ENCODE assay signal across 1 cellular context in the genomic region with DNA sequence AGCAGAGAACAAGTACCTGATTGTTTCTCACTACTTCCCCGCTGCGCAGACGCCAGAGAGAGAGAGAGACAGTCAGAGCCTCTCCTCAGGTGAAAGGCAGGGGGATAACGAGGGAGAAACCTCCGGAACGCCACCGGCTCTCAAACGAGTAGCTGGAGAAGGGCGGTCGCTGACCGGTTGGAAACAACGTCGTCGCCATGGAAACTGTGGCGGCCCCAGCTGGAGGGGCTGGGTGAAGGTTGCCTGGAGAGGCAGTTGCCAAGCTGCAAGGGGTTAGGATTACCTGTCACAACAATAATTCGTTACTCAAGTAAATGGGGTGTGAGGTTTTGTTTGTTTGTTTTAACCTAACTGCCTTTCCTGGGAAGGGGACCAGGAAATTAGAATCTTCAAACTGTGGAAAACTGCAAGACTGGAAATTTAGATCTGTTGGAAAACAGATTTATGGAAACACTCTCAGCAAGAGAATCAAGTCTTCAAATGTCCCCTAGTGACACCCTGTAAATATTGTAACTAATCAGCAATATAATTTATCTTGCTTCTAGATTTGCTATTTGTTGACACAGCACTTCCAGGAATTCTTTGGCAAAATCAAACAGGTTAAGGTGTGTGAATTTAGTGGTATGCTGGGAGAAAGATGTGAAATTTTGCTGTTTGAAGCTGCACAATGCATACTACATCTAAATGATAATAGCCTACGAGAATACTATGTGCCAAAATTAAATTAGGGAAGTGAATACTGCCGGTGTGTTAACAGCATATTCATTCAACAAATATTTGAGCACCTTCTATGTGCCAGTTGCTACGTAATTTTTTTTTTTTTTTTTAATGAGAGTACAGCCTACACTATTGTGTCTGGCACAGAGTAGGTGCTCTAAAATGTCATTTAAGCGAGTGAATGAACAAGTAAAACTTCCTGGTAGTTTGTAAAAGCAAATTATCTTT.
TF ChIP-seq lines count a peak whose summit lies in the region.

Gene DNAH12 (minus strand): TSS at position 164 of the 945 bp plus-strand sequence. CDS start 1,474 bp downstream, outside the sequence.

TF ChIP-seq in HEK293T, 16 proteins besides CTCF, POLR2A, EP300 and RAD21 (continued from another document):
- no peak for TF ChIP-seq TARDBP (IDR thresholded peaks at IDR 0.05)
